Comparison of ENCODE assay signal across 8 cellular contexts in the genomic region with DNA sequence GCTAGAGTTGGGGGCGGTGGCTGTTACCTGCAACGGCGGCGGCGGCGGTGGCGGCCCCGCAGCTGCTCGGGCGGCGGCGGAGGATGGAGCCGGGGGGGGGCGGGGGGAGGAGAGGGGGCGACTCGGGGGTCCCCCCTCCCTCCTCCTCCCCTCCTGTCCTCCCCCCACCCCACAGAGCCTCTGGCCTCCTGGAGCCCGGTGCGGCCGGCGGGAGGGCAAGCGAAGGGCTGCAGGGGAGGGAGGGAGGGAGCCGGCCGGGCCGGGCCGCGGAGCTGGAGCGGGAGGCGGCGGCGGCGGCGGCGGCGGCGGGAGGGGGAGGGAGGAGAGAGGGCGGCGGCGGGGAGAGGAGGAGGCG. TPM values are rescaled to one million over a fixed set of nuclear protein-coding genes. Genes with fewer than 3 reads are reported as not detected.
DNase-seq lines count a peak whose midpoint lies in the region; ATAC-seq and TF ChIP-seq lines count a peak whose summit lies in the region.

A gene (minus strand): TSS at position 231 of the 355 bp plus-strand sequence. CDS start 7,073 bp downstream, outside the sequence.

- no peaks in the 10 kb centered on the region for H3K9me2 ChIP-seq in PC-9 (ENCODE audit: insufficient read depth)

- peaks cover 27% of the 10 kb centered on the region for H3F3A ChIP-seq in PC-9 (ENCODE audit: insufficient read depth, low read depth)

- H3K4me1 ChIP-seq in PC-9 (replicated peaks; ENCODE audit: insufficient read depth) (peaks cover 49% of the 10 kb centered on the region), endodermal cell (ENCODE audit: control insufficient read depth, insufficient read depth, low read length) (peaks cover 5% of the 10 kb centered on the region), mucosa of rectum (ENCODE audit: control insufficient read depth in 2 of 2, insufficient read depth in 2 of 2, low read length in 2 of 2) (peaks cover 2 to 7% of the 10 kb centered on the region in 2 donors)

- H3K27me3 ChIP-seq in PC-9 (ENCODE audit: insufficient read depth, low read depth): no peaks in the 10 kb centered on the region
- H3K27me3 ChIP-seq in endodermal cell (ENCODE audit: control insufficient read depth, insufficient read depth, low read length, poor library complexity, severe bottlenecking): no peaks in the 10 kb centered on the region
- H3K27me3 ChIP-seq in mucosa of rectum (ENCODE audit: control insufficient read depth in 2 of 2, insufficient read depth in 2 of 2, low read length in 2 of 2): no peaks in the 10 kb centered on the region

- peak within 1 kb of the TSS; percentile 88 for H3K4me3 Mint-ChIP-seq in endodermal cell

- TF ChIP-seq CTCF in GM12865 (IDR thresholded peaks at IDR 0.05; ENCODE audit: insufficient read depth, low read depth, low read length, missing control alignments): no peak
- no peak for TF ChIP-seq CTCF in PC-9 (conservative IDR thresholded peaks at IDR 0.05)
- no peak for TF ChIP-seq CTCF in endodermal cell (conservative IDR thresholded peaks at IDR 0.05)

- 0% methylated on average over 10 of the region's 39 CpGs; no CpG with 5 or more reads in 1 of the 2 experiments for WGBS in endodermal cell (ENCODE audit: insufficient coverage in 1 of 2, insufficient read length in 1 of 2), 2 experiments

- H3K4me3 ChIP-seq in GM12865 (ENCODE audit: low read depth, low read length) (peak within 1 kb of the TSS; percentile 69), PC-9 (peak within 1 kb of the TSS; percentile 69), endodermal cell (ENCODE audit: low read length) (peak within 1 kb of the TSS; percentile 95), mucosa of rectum (ENCODE audit: low read length in 2 of 2) (peak within 1 kb of the TSS; percentile 69 to 80)

- peak within 1 kb of the TSS; percentile 97 for H3K4me2 ChIP-seq in PC-9

- CTCF ChIA-PET in PC-9 (lab: Charles Lee): interaction anchor here (0.7 kb wide), 1 partner anchor 381 kb away, joined by 3 read pairs; no protein-coding TSS in a partner anchor

- H3K4me1 Mint-ChIP-seq in endodermal cell: peaks cover 14% of the 10 kb centered on the region

- DNase-seq in GM12865 (ENCODE audit: low read depth): no peak
- DNase-seq in PC-9: no peak
- DNase-seq in endodermal cell: peak; percentile 93
- DNase-seq in retina: no peak
- DNase-seq in CD1c-positive myeloid dendritic cell (ENCODE audit: extremely low spot score): no peak
- no peak for DNase-seq in NCI-H2196 (lab: John Stamatoyannopoulos, UW; ENCODE audit: unreplicated experiment)

- H3K27ac ChIP-seq in PC-9 (peak within 1 kb of the TSS; percentile 85), endodermal cell (ENCODE audit: low read depth, low read length) (peak within 1 kb of the TSS; percentile 97), mucosa of rectum (ENCODE audit: low read depth in 2 of 2, low read length in 2 of 2) (peak within 1 kb of the TSS; percentile 82 to 84)

- H4K20me1 ChIP-seq in PC-9 (ENCODE audit: insufficient read depth): no peaks in the 10 kb centered on the region; the same call in 1 of the 2 replicates

- peaks cover 19% of the 10 kb centered on the region for H3K27me3 Mint-ChIP-seq in endodermal cell (ENCODE audit: insufficient read depth)

- H3K79me2 ChIP-seq in PC-9 (ENCODE audit: low read depth): peaks cover 76% of the 10 kb centered on the region

- intact Hi-C loops in PC-9 (cut with micrococcal nuclease; ENCODE audit: unreplicated experiment): loop anchor here (2.0 to 10.0 kb wide), 4 partner anchors 67 to 605 kb away; a partner anchor contains a TSS

- peak within 1 kb of the TSS; percentile 95 for H3K27ac Mint-ChIP-seq in endodermal cell

- H2AFZ ChIP-seq in PC-9: peak within 1 kb of the TSS; percentile 88

- no peaks in the 10 kb centered on the region for H3K36me3 Mint-ChIP-seq in endodermal cell (ENCODE audit: low read depth)

- H3K9me3 ChIP-seq in PC-9 (ENCODE audit: insufficient read depth, low read depth) (no peaks in the 10 kb centered on the region), endodermal cell (ENCODE audit: control insufficient read depth, low read length) (no peaks in the 10 kb centered on the region), mucosa of rectum (ENCODE audit: control insufficient read depth in 2 of 2, low read length in 2 of 2) (no peaks in the 10 kb centered on the region)

- H3K9ac ChIP-seq in endodermal cell (ENCODE audit: extremely low read depth, low read length, poor library complexity, severe bottlenecking): peak within 1 kb of the TSS; percentile 81
- peak within 1 kb of the TSS; percentile 49 to 66 for H3K9ac ChIP-seq in mucosa of rectum (ENCODE audit: low read depth in 1 of 2, low read length in 2 of 2)

- ATAC-seq in HG03565 (IDR thresholded peaks at IDR 0.05; ENCODE audit: unreplicated experiment): no peak

- H3K9me3 Mint-ChIP-seq in endodermal cell: no peaks in the 10 kb centered on the region

- H3K36me3 ChIP-seq in PC-9 (ENCODE audit: low read depth) (no peaks in the 10 kb centered on the region), endodermal cell (ENCODE audit: control insufficient read depth, insufficient read depth, low read length) (no peaks in the 10 kb centered on the region), mucosa of rectum (ENCODE audit: control insufficient read depth in 2 of 2, insufficient read depth in 2 of 2, low read length in 2 of 2) (no peaks in the 10 kb centered on the region)

- no TSS peak for BruUV-seq in PC-9 (replicated peaks; lab: Mats Ljungman, UMichigan)

- POLR2A ChIA-PET in PC-9 (lab: Charles Lee; ENCODE audit: unreplicated experiment): interaction anchor here (0.6 to 1.1 kb wide), 5 partner anchors 42 to 376 kb away, joined by 3 to 12 read pairs (median 8); no protein-coding TSS in a partner anchor

RNA-seq across cellular contexts. Expression of the gene that starts here (rescaled TPM):
- 105 and 133 TPM in 2 replicates for total RNA-seq in PC-9 (2021)
- 10 to 100 TPM; 38.2 to 49.1 TPM for total RNA-seq in endodermal cell
- 57.5 TPM for polyA plus RNA-seq in endodermal cell (2013, experiment 1 of 2)
- polyA plus RNA-seq in endodermal cell (2013, experiment 2 of 2): 55.3 TPM
